In genomic region chr1:222399197-222399596, GRCh38 we compare ENCODE assay signal across 31 cellular contexts.
"Had no signal": no experiment of that assay in that cellular context is flagged by ENCODE, and none has a peak within 500 bp of the region (broad histone marks: within the 10 kb centered on the region; RNA-seq: fewer than 3 reads in every experiment).

No MANE protein-coding gene starts in this region.

- H3K4me1 ChIP-seq: neural progenitor cell, parathyroid adenoma, psoas muscle, spleen, suprapubic skin, testis, tibial artery, transverse colon, upper lobe of right lung, uterus had no signal

- H3K27ac ChIP-seq: neural progenitor cell, ovary, parathyroid adenoma, psoas muscle, skin epidermis, spleen, suprapubic skin, testis, tibial artery, transverse colon, upper lobe of right lung, uterus had no signal

- H3K27me3 Mint-ChIP-seq: stimulated activated naive CD8-positive, alpha-beta T cell treated with anti-CD3 and anti-CD28 coated beads, Interleukin-15, amount 100 ng/mL, for 72 hours had no signal

- H3K4me3 Mint-ChIP-seq: natural killer cell; nephron; neural progenitor cell; stimulated activated memory B cell treated with anti-CD40 and anti-IgM and Interleukin-4, amounts not matched to agents 10 μg/mL and 1 μg/mL and 100 μg/mL, for 72 hours; stimulated activated naive CD8-positive, alpha-beta T cell treated with anti-CD3 and anti-CD28 coated beads, Interleukin-15, amount 100 ng/mL, for 72 hours; type B pancreatic cell had no signal

- H3K27me3 ChIP-seq: neural progenitor cell, ovary, spleen, suprapubic skin, testis, tibial artery, transverse colon, upper lobe of right lung, uterus had no signal

- H3K4me3 ChIP-seq: neural progenitor cell, ovary, psoas muscle, skin epidermis, smooth muscle cell, spleen, suprapubic skin, testis, tibial artery, transverse colon, upper lobe of right lung, uterus had no signal

- H3K4me2 ChIP-seq: neural progenitor cell, smooth muscle cell had no signal

- H3K79me2 ChIP-seq: parathyroid adenoma had no signal

- H3K36me3 ChIP-seq: neural progenitor cell, ovary, spleen, suprapubic skin, tibial artery, transverse colon, upper lobe of right lung, uterus had no signal

- H3K27ac Mint-ChIP-seq: natural killer cell; nephron; neural progenitor cell; progenitor cell of endocrine pancreas; stimulated activated memory B cell treated with anti-CD40 and anti-IgM and Interleukin-4, amounts not matched to agents 10 μg/mL and 1 μg/mL and 100 μg/mL, for 72 hours; stimulated activated naive CD8-positive, alpha-beta T cell treated with anti-CD3 and anti-CD28 coated beads, Interleukin-15, amount 100 ng/mL, for 72 hours; type B pancreatic cell had no signal

- H3K36me3 Mint-ChIP-seq: natural killer cell; neural progenitor cell; stimulated activated memory B cell treated with anti-CD40 and anti-IgM and Interleukin-4, amounts not matched to agents 10 μg/mL and 1 μg/mL and 100 μg/mL, for 72 hours; type B pancreatic cell had no signal

- H3K4me1 Mint-ChIP-seq: natural killer cell; nephron; neural progenitor cell; stimulated activated memory B cell treated with anti-CD40 and anti-IgM and Interleukin-4, amounts not matched to agents 10 μg/mL and 1 μg/mL and 100 μg/mL, for 72 hours had no signal

- ATAC-seq: natural killer cell; psoas muscle; right cardiac atrium; sciatic nerve; stimulated activated memory B cell treated with anti-CD40 and anti-IgM and Interleukin-4, amounts not matched to agents 10 μg/mL and 1 μg/mL and 100 μg/mL, for 72 hours; stimulated activated naive CD8-positive, alpha-beta T cell treated with anti-CD3 and anti-CD28 coated beads, Interleukin-15, amount 100 ng/mL, for 72 hours; stimulated activated naive CD8-positive, alpha-beta T cell treated with anti-CD3 and anti-CD28 coated beads, Interleukin-15, Interleukin-2, amounts not matched to agents 100 U/mL and 50 U/mL, for 24 hours; upper lobe of right lung had no signal

- H3K9ac ChIP-seq: neural progenitor cell, parathyroid adenoma had no signal

- H3K9me3 ChIP-seq: ovary, psoas muscle, spleen, suprapubic skin, testis, tibial artery, transverse colon, upper lobe of right lung, uterus had no signal

- H2AFZ ChIP-seq: neural progenitor cell, parathyroid adenoma had no signal

- DNase-seq: natural killer cell; occipital lobe; ovary; posterior cingulate gyrus; psoas muscle; right cardiac atrium; spleen; stimulated activated CD4-positive, alpha-beta T cell treated with anti-CD3 and anti-CD28 coated beads, Interleukin-12 subunit alpha, Interleukin-12 subunit beta, amount 100 ng/mL, for 4 hours; stimulated activated CD4-positive, alpha-beta T cell treated with anti-CD3 and anti-CD28 coated beads, Interleukin-1b, Interleukin-23, amount 100 ng/mL, for 48 hours; stimulated activated CD4-positive, alpha-beta T cell treated with anti-CD3 and anti-CD28 coated beads, Interleukin-4, amount 100 ng/mL, for 1 hour; stimulated activated CD4-positive, alpha-beta T cell treated with anti-CD3 and anti-CD28 coated beads, Interleukin-4, amount 100 ng/mL, for 4 hours; stimulated activated CD8-positive, alpha-beta memory T cell treated with anti-CD3 and anti-CD28 coated beads, Interleukin-4, amount 100 ng/mL, for 48 hours; stimulated activated naive CD4-positive, alpha-beta T cell; stimulated activated naive CD8-positive, alpha-beta T cell treated with anti-CD3 and anti-CD28 coated beads, Interleukin-15, amount 100 ng/mL, for 72 hours; stimulated activated naive CD8-positive, alpha-beta T cell treated with anti-CD3 and anti-CD28 coated beads, Interleukin-15, Interleukin-2, amounts not matched to agents 100 U/mL and 50 U/mL, for 24 hours; substantia nigra; testis; tibial artery; transverse colon; upper lobe of right lung; uterus had no signal
